15 cellular contexts compared by ENCODE assay signal in the genomic region with DNA sequence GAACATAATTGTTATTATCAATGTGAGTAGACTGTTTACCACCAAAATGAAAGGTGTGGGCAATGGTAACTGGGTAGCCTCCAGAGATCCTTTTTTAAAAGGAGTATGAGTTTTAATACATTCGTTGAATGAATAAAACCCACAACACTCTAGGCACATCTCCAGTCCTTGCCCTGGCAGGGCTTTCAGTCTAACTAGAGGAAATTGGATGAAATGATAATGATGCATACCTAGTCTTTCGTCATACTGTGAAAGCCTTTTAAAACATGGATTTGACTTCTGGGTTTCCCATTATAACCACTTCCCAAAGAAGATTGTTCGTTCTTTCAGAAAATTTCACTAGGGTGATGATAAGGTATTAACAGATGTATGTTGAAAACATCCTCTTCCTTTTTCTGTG.
DNase-seq lines count a peak whose midpoint lies in the region; ATAC-seq, FAIRE-seq and TF ChIP-seq lines count a peak whose summit lies in the region.
"Had no signal": no experiment of that assay in that cellular context is flagged by ENCODE, and none has a peak within 500 bp of the region (broad histone marks: within the 10 kb centered on the region; RNA-seq: fewer than 3 reads in every experiment).

No MANE protein-coding gene starts in this region.

- H3K79me2 ChIP-seq in PC-3 (ENCODE audit: low read length) (no peaks in the 10 kb centered on the region), smooth muscle cell (ENCODE audit: low read depth) (no peaks in the 10 kb centered on the region)

- H3F3A ChIP-seq in PC-3 (ENCODE audit: low read length, unreplicated experiment) (peaks cover 3% of the 10 kb centered on the region), smooth muscle cell (ENCODE audit: low read depth) (peaks cover 15% of the 10 kb centered on the region)

- no peaks in the 10 kb centered on the region for H3K9me3 ChIP-seq in PC-3 (ENCODE audit: low read length)
- H3K9me3 ChIP-seq in smooth muscle cell (replicated peaks; ENCODE audit: low read depth) = no peaks in the 10 kb centered on the region
- H3K9me3 ChIP-seq: testis had no signal

- H3K36me3 ChIP-seq in PC-3 (ENCODE audit: low read depth, low read length) (no peaks in the 10 kb centered on the region), smooth muscle cell (ENCODE audit: low read depth) (no peaks in the 10 kb centered on the region)

- H3K9me2 ChIP-seq in PC-3 (replicated peaks; ENCODE audit: low read length) = no peaks in the 10 kb centered on the region

- H3K4me1 ChIP-seq in PC-3 (ENCODE audit: insufficient read depth, low read length) (peaks cover 57% of the 10 kb centered on the region), smooth muscle cell (ENCODE audit: low read depth) (peaks cover 20% of the 10 kb centered on the region)

- H2AFZ ChIP-seq in PC-3 (ENCODE audit: low read length) (no peak overlapping the region), smooth muscle cell (ENCODE audit: low read depth) (no peak overlapping the region)

- 61% methylated on average over 3 of the region's 3 CpGs for WGBS in smooth muscle cell (ENCODE audit: low lambda C conversion rate)

- H3K4me3 ChIP-seq in PC-3 (ENCODE audit: low read length) (no peak overlapping the region), smooth muscle cell (no peak overlapping the region)
- H3K4me3 ChIP-seq: SK-N-MC had no signal

- CTCF ChIA-PET in PC-3 (lab: Charles Lee) = interaction anchor here (0.6 to 3.0 kb wide), 4 partner anchors 80 to 486 kb away, joined by 3 to 17 read pairs (median 7); no protein-coding TSS in a partner anchor

- DNase-seq in EH (ENCODE audit: low read depth) (peak; percentile 22), PC-3 (no peak), fibroblast of gingiva (ENCODE audit: low read depth) (peak; percentile 33), smooth muscle cell (lab: John Stamatoyannopoulos, UW; ENCODE audit: unreplicated experiment) (no peak), frontal cortex (ENCODE audit: low spot score in 2 of 2) (no peak), NCI-H1694 (lab: John Stamatoyannopoulos, UW) (no peak), GM12892 (ENCODE audit: insufficient read length) (no peak)
- DNase-seq: activated T-cell treated with anti-CD3 and anti-CD28 coated beads for 4 hours, cortex of kidney, KBM-7, NCI-H2081 treated with DMSO at 0.1 percent for 48 hours, testis had no signal

- no peak overlapping the region; the same call in 1 of the 2 replicates for H3K9ac ChIP-seq in PC-3 (ENCODE audit: low read length)
- H3K9ac ChIP-seq in smooth muscle cell (ENCODE audit: low read depth) = peak overlapping the region; percentile 96

- no peak for ATAC-seq in PC-3
- no peak for ATAC-seq in GM19467 (IDR thresholded peaks at IDR 0.05; ENCODE audit: unreplicated experiment)

- H4K20me1 ChIP-seq in PC-3 (ENCODE audit: low read length) (no peaks in the 10 kb centered on the region), smooth muscle cell (ENCODE audit: low read depth) (no peaks in the 10 kb centered on the region)

- BruUV-seq in PC-3 (replicated peaks; lab: Mats Ljungman, UMichigan) = no TSS peak

- H3K27me3 ChIP-seq in PC-3 (ENCODE audit: low read length) = no peaks in the 10 kb centered on the region
- H3K27me3 ChIP-seq in smooth muscle cell (ENCODE audit: low read depth) = no peaks in the 10 kb centered on the region
- H3K27me3 ChIP-seq: testis had no signal

- TF ChIP-seq CTCF in PC-3 (conservative IDR thresholded peaks at IDR 0.05; ENCODE audit: low read depth, low read length) (no peak), smooth muscle cell (IDR thresholded peaks at IDR 0.05; ENCODE audit: borderline replicate concordance, insufficient read depth, poor library complexity, severe bottlenecking) (no peak)

- POLR2A ChIA-PET in PC-3 (lab: Charles Lee; ENCODE audit: unreplicated experiment) = interaction anchor here (0.6 kb wide), 2 partner anchors 20 to 137 kb away, joined by 5 to 6 read pairs; no protein-coding TSS in a partner anchor

- H3K27ac ChIP-seq in PC-3 (ENCODE audit: low read length) (no peak overlapping the region), smooth muscle cell (ENCODE audit: low read depth) (peak overlapping the region; percentile 99)
- H3K27ac ChIP-seq: SK-N-MC had no signal

- TF ChIP-seq POLR2A in GM12892 (IDR thresholded peaks at IDR 0.05; ENCODE audit: low read depth, low read length) = no peak

- FAIRE-seq in frontal cortex (lab: Jason Lieb, UNC) = no peak
- no peak for FAIRE-seq in GM12892 (lab: Jason Lieb, UNC)
- FAIRE-seq: D721Med had no signal

- intact Hi-C loops in PC-3 (cut with micrococcal nuclease) = loop anchor here (2.0 kb wide), 2 partner anchors 33 to 135 kb away; no protein-coding TSS in a partner anchor

- H3K4me2 ChIP-seq in PC-3 (ENCODE audit: low read length) (peak overlapping the region; percentile 92), smooth muscle cell (peak overlapping the region; percentile 93)

Comparison
In these comparisons a context has a peak if more than half of its experiments do, and no peak if none do; other contexts are left out.
1. DNase-seq: peak in EH (single experiment) and fibroblast of gingiva (single experiment); none in PC-3 (single experiment), smooth muscle cell (single experiment), frontal cortex (0 of 2), NCI-H1694 (single experiment) and GM12892 (single experiment).